Comparison of ENCODE assay signal across 8 cellular contexts in genomic region chr11:64185323-64186204, GRCh38. TPM values are rescaled to one million over a fixed set of nuclear protein-coding genes. Genes with fewer than 3 reads are reported as not detected.
DNase-seq lines count a peak whose midpoint lies in the region; ATAC-seq and TF ChIP-seq lines count a peak whose summit lies in the region.

STIP1 (plus strand) TSS chr11:64186171; CDS start chr11:64186262, 91 bp downstream.

- no peaks in the 10 kb centered on the region for H3K27me3 Mint-ChIP-seq in activated naive CD4-positive, alpha-beta T cell treated with anti-CD3 and anti-CD28 coated beads, Interleukin-2, amount 50 U/mL, for 24 hours

- peaks cover 4% of the 10 kb centered on the region for H3K36me3 Mint-ChIP-seq in activated naive CD4-positive, alpha-beta T cell treated with anti-CD3 and anti-CD28 coated beads, Interleukin-2, amount 50 U/mL, for 24 hours

- peak; percentile 80 for ATAC-seq in HG02588 (IDR thresholded peaks at IDR 0.05; ENCODE audit: unreplicated experiment)
- peak; percentile 90 for ATAC-seq in SK-N-SH treated with all-trans-retinoic acid at 6 μM for 48 hours
- peak; percentile 95 for ATAC-seq in omental fat pad (ENCODE audit: low FRiP score)

- H3K27me3 ChIP-seq in testis: no peaks in the 10 kb centered on the region

- peak within 1 kb of the TSS; percentile 96 to 100 for H3K27ac ChIP-seq in testis

- no peaks in the 10 kb centered on the region for H3K9me3 ChIP-seq in testis

- peak; percentile 35 for TF ChIP-seq CTCF in GM10266 (IDR thresholded peaks at IDR 0.05; ENCODE audit: control insufficient read depth, insufficient read depth, low read depth, missing control alignments)
- TF ChIP-seq CTCF in omental fat pad (IDR thresholded peaks at IDR 0.05): peak in 1 of 3 donors; percentile 8
- TF ChIP-seq CTCF in testis (IDR thresholded peaks at IDR 0.05): peak in 2 of 3 experiments; percentile 43 to 58

- peak; percentile 99 for DNase-seq in GM10266 (ENCODE audit: extremely low spot score)
- peak; percentile 100 for DNase-seq in NCI-H1092 (lab: John Stamatoyannopoulos, UW)
- DNase-seq in glomerular endothelial cell (ENCODE audit: extremely low read depth, low read depth, low spot score): peak; percentile 100
- DNase-seq in omental fat pad (ENCODE audit: low spot score): peak; percentile 93
- peak; percentile 99 for DNase-seq in testis

- intact Hi-C loops in testis (cut with DNase I; ENCODE audit: low total_unique reads): no loop called here

- 0 to 1% methylated on average over 49 to 58 of the region's 72 CpGs for WGBS in testis, 2 donors

- no peaks in the 10 kb centered on the region for H3K36me3 ChIP-seq in testis (ENCODE audit: low read depth, missing control alignments)

- peaks cover 35% of the 10 kb centered on the region for H3K4me1 ChIP-seq in testis

- no peaks in the 10 kb centered on the region for H3K9me3 Mint-ChIP-seq in activated naive CD4-positive, alpha-beta T cell treated with anti-CD3 and anti-CD28 coated beads, Interleukin-2, amount 50 U/mL, for 24 hours

- H3K27ac Mint-ChIP-seq in activated naive CD4-positive, alpha-beta T cell treated with anti-CD3 and anti-CD28 coated beads, Interleukin-2, amount 50 U/mL, for 24 hours: peak within 1 kb of the TSS; percentile 100

- peak; percentile 98 for TF ChIP-seq POLR2A in testis (IDR thresholded peaks at IDR 0.05)

- H3K4me3 Mint-ChIP-seq in activated naive CD4-positive, alpha-beta T cell treated with anti-CD3 and anti-CD28 coated beads, Interleukin-2, amount 50 U/mL, for 24 hours: peak within 1 kb of the TSS; percentile 99

- H3K4me1 Mint-ChIP-seq in activated naive CD4-positive, alpha-beta T cell treated with anti-CD3 and anti-CD28 coated beads, Interleukin-2, amount 50 U/mL, for 24 hours: peaks cover 40% of the 10 kb centered on the region

- peak within 1 kb of the TSS; percentile 71 to 78 for H3K4me3 ChIP-seq in testis

TF ChIP-seq in SK-N-SH treated with all-trans-retinoic acid at 6 μM for 48 hours, 23 proteins besides CTCF, POLR2A, EP300 and RAD21:
- TF ChIP-seq ZFP3 (CRISPR knock-in tag; IDR thresholded peaks at IDR 0.05): peak; percentile 82
- TF ChIP-seq POU6F1 (CRISPR knock-in tag; IDR thresholded peaks at IDR 0.05; ENCODE audit: borderline replicate concordance, low read depth): no peak
- TF ChIP-seq CSDC2 (CRISPR knock-in tag; IDR thresholded peaks at IDR 0.05): 0 out of 2 replicates have a peak, but pooled peaks have one; percentile 63

RNA-seq across cellular contexts. Expression of gene STIP1, which starts in this region (rescaled TPM):
- total RNA-seq in glomerular endothelial cell: 199 and 219 TPM in 2 replicates
- total RNA-seq in omental fat pad: 100 to 1,000 TPM in 2 of 4 donors, 10 to 100 TPM in 2; 73.0 to 174 (median 135) TPM
- total RNA-seq in testis: 100 to 1,000 TPM; 221 to 247 TPM
- 267 TPM for polyA plus RNA-seq in testis (ENCODE audit: insufficient read depth, low read depth, low replicate concordance)

Comparison
In these comparisons a context has a peak if more than half of its experiments do, and no peak if none do; other contexts are left out.
1. Peak in every context shown above with its lines: DNase-seq, ATAC-seq, H3K4me3 ChIP-seq and H3K27ac ChIP-seq.